ENCODE assay signal across 1 cellular context in genomic region chr3:141336672-141337522, GRCh38.
TF ChIP-seq lines count a peak whose summit lies in the region.

No MANE protein-coding gene starts in this region.

TF ChIP-seq in K562, 482 proteins besides CTCF, POLR2A, EP300 and RAD21 (continued from another document):
- TF ChIP-seq ZBTB40 (IDR thresholded peaks at IDR 0.05) (no peak), ZBTB40 (CRISPR knock-in tag; IDR thresholded peaks at IDR 0.05) (no peak), JUND (IDR thresholded peaks at IDR 0.05; ENCODE audit: borderline replicate concordance, low read depth, low read length) (peak; percentile 42; the same call in 1 of the 2 replicates), JUND (tag; IDR thresholded peaks at IDR 0.05; ENCODE audit: borderline replicate concordance, low read depth, low read length) (0 out of 3 replicates have a peak, but pooled peaks have one; percentile 43), USF1 (CRISPR knock-in tag; IDR thresholded peaks at IDR 0.05) (no peak)
TF ChIP-seq in K562: peak in this region for 7.
